In genomic region chr5:74765201-74765600, GRCh38 we compare ENCODE assay signal across 9 cellular contexts. TPM values are rescaled to one million over a fixed set of nuclear protein-coding genes. Genes with fewer than 3 reads are reported as not detected.
DNase-seq lines count a peak whose midpoint lies in the region; ATAC-seq and TF ChIP-seq lines count a peak whose summit lies in the region.
"Had no signal": no experiment of that assay in that cellular context is flagged by ENCODE, and none has a peak within 500 bp of the region (broad histone marks: within the 10 kb centered on the region; RNA-seq: fewer than 3 reads in every experiment).

No MANE protein-coding gene starts in this region.

- no peaks in the 10 kb centered on the region for H3K9me3 Mint-ChIP-seq in CD8-positive, alpha-beta T cell
- H3K9me3 Mint-ChIP-seq in activated naive CD8-positive, alpha-beta T cell treated with anti-CD3 and anti-CD28 coated beads for 36 hours = no peaks in the 10 kb centered on the region

- no CpG with 5 or more reads among the region's 9 CpGs for WGBS in mesendoderm (ENCODE audit: extremely low coverage, insufficient coverage, low lambda C conversion rate)

- H3K56ac ChIP-seq in mesendoderm (ENCODE audit: low read length) = peak overlapping the region; percentile 36

- no peaks in the 10 kb centered on the region for H3K27me3 Mint-ChIP-seq in CD8-positive, alpha-beta T cell (ENCODE audit: low read depth)
- H3K27me3 Mint-ChIP-seq in activated naive CD8-positive, alpha-beta T cell treated with anti-CD3 and anti-CD28 coated beads for 36 hours = no peaks in the 10 kb centered on the region

- intact Hi-C loops in CD8-positive, alpha-beta T cell (cut with DNase I, micrococcal nuclease) = loop anchor here (5.0 to 10.0 kb wide), 8 partner anchors 78 to 1490 kb away; partner anchors contain the start of genes FAM169A (in 2 of the 2), GCNT4 (in 2 of the 2), ANKRA2 (in 1 of the 2) and CERT1 (in 1 of the 2)

- no peak overlapping the region for H2BK5ac ChIP-seq in mesendoderm (ENCODE audit: low read length)

- H3K18ac ChIP-seq in mesendoderm (ENCODE audit: low read length) = no peak overlapping the region

- H3K4ac ChIP-seq in mesendoderm (ENCODE audit: low read depth, low read length) = no peak overlapping the region

- H3K23ac ChIP-seq in mesendoderm (ENCODE audit: low read length) = no peak overlapping the region

- TF ChIP-seq CTCF in CD8-positive, alpha-beta T cell (IDR thresholded peaks at IDR 0.05) = no peak
- TF ChIP-seq CTCF in KMS-11 (conservative IDR thresholded peaks at IDR 0.05; ENCODE audit: low read depth, low read length) = no peak

- no peak overlapping the region for H3K27ac ChIP-seq in CD8-positive, alpha-beta T cell (ENCODE audit: low read depth, low read length)
- H3K27ac ChIP-seq in KMS-11 = no peak overlapping the region
- peak overlapping the region; percentile 23 for H3K27ac ChIP-seq in mesendoderm (ENCODE audit: low read depth, low read length)

- H4K5ac ChIP-seq in mesendoderm (ENCODE audit: low read length) = no peak overlapping the region

- POLR2A ChIA-PET in CD8-positive, alpha-beta T cell (lab: Charles Lee) = interaction anchor here (1.1 kb wide), 1 partner anchor 10 kb away, joined by 3 read pairs; no protein-coding TSS in a partner anchor

- peaks cover 7% of the 10 kb centered on the region for H3K79me1 ChIP-seq in mesendoderm (ENCODE audit: low read length)

- H3K9me3 ChIP-seq in CD8-positive, alpha-beta T cell (ENCODE audit: low read length) = no peaks in the 10 kb centered on the region

- H3K4me1 ChIP-seq in CD8-positive, alpha-beta T cell (ENCODE audit: insufficient read depth, low read length) = peaks cover 25% of the 10 kb centered on the region
- peaks cover 69% of the 10 kb centered on the region for H3K4me1 ChIP-seq in KMS-11 (ENCODE audit: low read depth, poor library complexity, severe bottlenecking)
- peaks cover 5% of the 10 kb centered on the region for H3K4me1 ChIP-seq in mesendoderm (ENCODE audit: control insufficient read depth, low read depth, low read length)

- H3K4me3 ChIP-seq in CD8-positive, alpha-beta T cell (ENCODE audit: low read depth, low read length) = no peak overlapping the region
- H3K4me3 ChIP-seq in KMS-11 (IDR thresholded peaks at IDR 0.05; ENCODE audit: insufficient read depth, low read depth, low read length) = no peak overlapping the region
- no peak overlapping the region for H3K4me3 ChIP-seq in mesendoderm (ENCODE audit: low read length)

- CTCF ChIA-PET in CD8-positive, alpha-beta T cell (lab: Charles Lee) = interaction anchor here (2.7 kb wide), 1 partner anchor 154 kb away, joined by 23 read pairs; no protein-coding TSS in a partner anchor

- H3K27ac Mint-ChIP-seq in CD8-positive, alpha-beta T cell = peak overlapping the region; percentile 18
- no peak overlapping the region for H3K27ac Mint-ChIP-seq in activated naive CD8-positive, alpha-beta T cell treated with anti-CD3 and anti-CD28 coated beads for 36 hours

- no peak for ATAC-seq in CD8-positive, alpha-beta T cell

- H3K4me1 Mint-ChIP-seq in CD8-positive, alpha-beta T cell (ENCODE audit: low read depth) = peaks cover 48% of the 10 kb centered on the region
- peaks cover 39% of the 10 kb centered on the region for H3K4me1 Mint-ChIP-seq in activated naive CD8-positive, alpha-beta T cell treated with anti-CD3 and anti-CD28 coated beads for 36 hours

- peaks cover 77% of the 10 kb centered on the region for H3K79me2 ChIP-seq in KMS-11 (ENCODE audit: insufficient read depth, low read depth)
- H3K79me2 ChIP-seq in mesendoderm (ENCODE audit: control insufficient read depth, insufficient read depth, low read length) = peaks cover 23% of the 10 kb centered on the region

- H3K9ac ChIP-seq in KMS-11 (no peak overlapping the region), mesendoderm (ENCODE audit: low read length) (peak overlapping the region; percentile 20)

- H4K8ac ChIP-seq in mesendoderm (ENCODE audit: low read depth, low read length) = no peak overlapping the region

- no peak overlapping the region for H2AFZ ChIP-seq in KMS-11 (ENCODE audit: low read depth)

- no peak overlapping the region for H2BK120ac ChIP-seq in mesendoderm (ENCODE audit: low read depth, low read length)

- H3K27me3 ChIP-seq in CD8-positive, alpha-beta T cell (ENCODE audit: insufficient read depth, low read length) = no peaks in the 10 kb centered on the region
- no peaks in the 10 kb centered on the region for H3K27me3 ChIP-seq in KMS-11 (ENCODE audit: insufficient read depth, low read depth)
- H3K27me3 ChIP-seq in mesendoderm (ENCODE audit: insufficient read depth, low read length, poor library complexity) = no peaks in the 10 kb centered on the region

- peak overlapping the region; percentile 68 for H3K4me3 Mint-ChIP-seq in CD8-positive, alpha-beta T cell
- H3K4me3 Mint-ChIP-seq in activated naive CD8-positive, alpha-beta T cell treated with anti-CD3 and anti-CD28 coated beads for 36 hours = peak overlapping the region; percentile 99

- H3K4me2 ChIP-seq in KMS-11 (peak overlapping the region; percentile 79), mesendoderm (ENCODE audit: low read length) (no peak overlapping the region)

- H4K20me1 ChIP-seq in KMS-11 (ENCODE audit: insufficient read depth) = no peaks in the 10 kb centered on the region

- H2AK5ac ChIP-seq in mesendoderm (ENCODE audit: low read length) = no peak overlapping the region

- DNase-seq in CD8-positive, alpha-beta T cell = no peak
- DNase-seq in activated naive CD8-positive, alpha-beta T cell treated with anti-CD3 and anti-CD28 coated beads for 36 hours = no peak
- DNase-seq in mesendoderm (peak; percentile 96), NCI-H82 treated with DMSO at 0.1 percent for 48 hours (lab: John Stamatoyannopoulos, UW; ENCODE audit: unreplicated experiment) (no peak), nucleus accumbens (lab: John Stamatoyannopoulos, UW) (no peak), AG08396 (ENCODE audit: low spot score) (no peak)
- DNase-seq in stimulated activated CD4-positive, alpha-beta T cell treated with anti-CD3 and anti-CD28 coated beads, Interleukin-4, amount 100 ng/mL, for 24 hours = no peak
- DNase-seq: NCI-H1694 had no signal

- H3K36me3 Mint-ChIP-seq in CD8-positive, alpha-beta T cell = peaks cover 53% of the 10 kb centered on the region
- peaks cover 10% of the 10 kb centered on the region for H3K36me3 Mint-ChIP-seq in activated naive CD8-positive, alpha-beta T cell treated with anti-CD3 and anti-CD28 coated beads for 36 hours

- H3K36me3 ChIP-seq in CD8-positive, alpha-beta T cell (ENCODE audit: insufficient read depth, low read length) = peaks cover 10% of the 10 kb centered on the region
- peaks cover 13% of the 10 kb centered on the region; the same call in 1 of the 2 replicates for H3K36me3 ChIP-seq in KMS-11 (ENCODE audit: insufficient read depth)
- no peaks in the 10 kb centered on the region for H3K36me3 ChIP-seq in mesendoderm (ENCODE audit: control insufficient read depth, insufficient read depth, low read length)

- H2BK15ac ChIP-seq in mesendoderm (replicated peaks; ENCODE audit: low read depth) = no peak overlapping the region

RNA-seq across cellular contexts. Expression of gene GFM2, which starts 1.7 kb away (rescaled TPM):
- 10 to 100 TPM; 11.0 to 15.0 TPM for total RNA-seq in CD8-positive, alpha-beta T cell
- total RNA-seq in activated naive CD8-positive, alpha-beta T cell treated with anti-CD3 and anti-CD28 coated beads for 36 hours = 10 to 100 TPM; 30.9 to 31.2 TPM
- polyA plus RNA-seq in mesendoderm (2013, experiment 1 of 2) = 15.8 TPM
- 16.0 TPM for polyA plus RNA-seq in mesendoderm (2013, experiment 2 of 2)

RNA-seq across cellular contexts. Expression of gene NSA2, which starts 1.8 kb away (rescaled TPM):
- total RNA-seq in CD8-positive, alpha-beta T cell = 100 to 1,000 TPM; 142 TPM
- total RNA-seq in activated naive CD8-positive, alpha-beta T cell treated with anti-CD3 and anti-CD28 coated beads for 36 hours = 100 to 1,000 TPM; 173 to 193 TPM
- polyA plus RNA-seq in mesendoderm (2013, experiment 1 of 2) = 127 TPM
- polyA plus RNA-seq in mesendoderm (2013, experiment 2 of 2) = 127 TPM
